1 cellular context compared by ENCODE assay signal in the genomic region with DNA sequence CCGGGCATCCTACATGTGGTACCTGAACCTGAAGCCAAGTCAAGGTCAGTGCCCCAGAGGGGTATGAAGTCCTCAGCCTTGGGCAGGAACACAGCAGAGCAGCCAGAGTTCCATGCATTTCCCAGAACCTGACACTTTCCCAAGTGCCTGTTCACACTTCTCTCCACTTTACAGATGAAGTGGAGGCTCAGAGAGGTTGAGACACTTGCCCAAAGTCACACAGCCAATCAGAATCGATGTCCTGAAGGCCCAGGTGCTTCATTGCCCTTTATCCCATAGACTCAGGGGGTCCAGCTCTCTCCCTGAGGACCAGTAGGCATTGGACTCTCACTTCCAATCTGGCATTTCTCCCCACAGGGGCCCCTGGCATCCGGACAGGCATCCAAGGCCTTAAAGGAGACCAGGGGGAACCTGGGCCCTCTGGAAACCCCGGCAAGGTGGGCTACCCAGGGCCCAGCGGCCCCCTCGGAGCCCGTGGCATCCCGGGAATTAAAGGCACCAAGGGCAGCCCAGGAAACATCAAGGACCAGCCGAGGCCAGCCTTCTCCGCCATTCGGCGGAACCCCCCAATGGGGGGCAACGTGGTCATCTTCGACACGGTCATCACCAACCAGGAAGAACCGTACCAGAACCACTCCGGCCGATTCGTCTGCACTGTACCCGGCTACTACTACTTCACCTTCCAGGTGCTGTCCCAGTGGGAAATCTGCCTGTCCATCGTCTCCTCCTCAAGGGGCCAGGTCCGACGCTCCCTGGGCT.
TF ChIP-seq lines count a peak whose summit lies in the region.

No MANE protein-coding gene starts in this region.

TF ChIP-seq in WTC11, 78 proteins besides CTCF, POLR2A, EP300 and RAD21 (continued from another document):
- TF ChIP-seq, protein P1, sequence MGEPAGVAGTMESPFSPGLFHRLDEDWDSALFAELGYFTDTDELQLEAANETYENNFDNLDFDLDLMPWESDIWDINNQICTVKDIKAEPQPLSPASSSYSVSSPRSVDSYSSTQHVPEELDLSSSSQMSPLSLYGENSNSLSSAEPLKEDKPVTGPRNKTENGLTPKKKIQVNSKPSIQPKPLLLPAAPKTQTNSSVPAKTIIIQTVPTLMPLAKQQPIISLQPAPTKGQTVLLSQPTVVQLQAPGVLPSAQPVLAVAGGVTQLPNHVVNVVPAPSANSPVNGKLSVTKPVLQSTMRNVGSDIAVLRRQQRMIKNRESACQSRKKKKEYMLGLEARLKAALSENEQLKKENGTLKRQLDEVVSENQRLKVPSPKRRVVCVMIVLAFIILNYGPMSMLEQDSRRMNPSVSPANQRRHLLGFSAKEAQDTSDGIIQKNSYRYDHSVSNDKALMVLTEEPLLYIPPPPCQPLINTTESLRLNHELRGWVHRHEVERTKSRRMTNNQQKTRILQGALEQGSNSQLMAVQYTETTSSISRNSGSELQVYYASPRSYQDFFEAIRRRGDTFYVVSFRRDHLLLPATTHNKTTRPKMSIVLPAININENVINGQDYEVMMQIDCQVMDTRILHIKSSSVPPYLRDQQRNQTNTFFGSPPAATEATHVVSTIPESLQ (CRISPR knock-in tag; IDR thresholded peaks at IDR 0.05): no peak
- TF ChIP-seq HMGA2 (CRISPR knock-in tag; IDR thresholded peaks at IDR 0.05): no peak
- TF ChIP-seq, protein P2, sequence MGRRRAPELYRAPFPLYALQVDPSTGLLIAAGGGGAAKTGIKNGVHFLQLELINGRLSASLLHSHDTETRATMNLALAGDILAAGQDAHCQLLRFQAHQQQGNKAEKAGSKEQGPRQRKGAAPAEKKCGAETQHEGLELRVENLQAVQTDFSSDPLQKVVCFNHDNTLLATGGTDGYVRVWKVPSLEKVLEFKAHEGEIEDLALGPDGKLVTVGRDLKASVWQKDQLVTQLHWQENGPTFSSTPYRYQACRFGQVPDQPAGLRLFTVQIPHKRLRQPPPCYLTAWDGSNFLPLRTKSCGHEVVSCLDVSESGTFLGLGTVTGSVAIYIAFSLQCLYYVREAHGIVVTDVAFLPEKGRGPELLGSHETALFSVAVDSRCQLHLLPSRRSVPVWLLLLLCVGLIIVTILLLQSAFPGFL (CRISPR knock-in tag; IDR thresholded peaks at IDR 0.05; ENCODE audit: borderline replicate concordance): no peak
- no peak for TF ChIP-seq SP1 (CRISPR knock-in tag; conservative IDR thresholded peaks at IDR 0.05)
- TF ChIP-seq PRRX2 (CRISPR knock-in tag; IDR thresholded peaks at IDR 0.05): no peak
- TF ChIP-seq, protein P3, sequence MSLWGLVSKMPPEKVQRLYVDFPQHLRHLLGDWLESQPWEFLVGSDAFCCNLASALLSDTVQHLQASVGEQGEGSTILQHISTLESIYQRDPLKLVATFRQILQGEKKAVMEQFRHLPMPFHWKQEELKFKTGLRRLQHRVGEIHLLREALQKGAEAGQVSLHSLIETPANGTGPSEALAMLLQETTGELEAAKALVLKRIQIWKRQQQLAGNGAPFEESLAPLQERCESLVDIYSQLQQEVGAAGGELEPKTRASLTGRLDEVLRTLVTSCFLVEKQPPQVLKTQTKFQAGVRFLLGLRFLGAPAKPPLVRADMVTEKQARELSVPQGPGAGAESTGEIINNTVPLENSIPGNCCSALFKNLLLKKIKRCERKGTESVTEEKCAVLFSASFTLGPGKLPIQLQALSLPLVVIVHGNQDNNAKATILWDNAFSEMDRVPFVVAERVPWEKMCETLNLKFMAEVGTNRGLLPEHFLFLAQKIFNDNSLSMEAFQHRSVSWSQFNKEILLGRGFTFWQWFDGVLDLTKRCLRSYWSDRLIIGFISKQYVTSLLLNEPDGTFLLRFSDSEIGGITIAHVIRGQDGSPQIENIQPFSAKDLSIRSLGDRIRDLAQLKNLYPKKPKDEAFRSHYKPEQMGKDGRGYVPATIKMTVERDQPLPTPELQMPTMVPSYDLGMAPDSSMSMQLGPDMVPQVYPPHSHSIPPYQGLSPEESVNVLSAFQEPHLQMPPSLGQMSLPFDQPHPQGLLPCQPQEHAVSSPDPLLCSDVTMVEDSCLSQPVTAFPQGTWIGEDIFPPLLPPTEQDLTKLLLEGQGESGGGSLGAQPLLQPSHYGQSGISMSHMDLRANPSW (CRISPR knock-in tag; conservative IDR thresholded peaks at IDR 0.05; ENCODE audit: low read depth): no peak
